1 cellular context compared by ENCODE assay signal in genomic region chr11:64923944-64924909, GRCh38.
TF ChIP-seq lines count a peak whose summit lies in the region.

Gene PPP2R5B (plus strand): TSS chr11:64924689. CDS start chr11:64925735, 1,046 bp downstream.

TF ChIP-seq in HEK293, 187 proteins besides CTCF, POLR2A, EP300 and RAD21 (continued from another document and continues in another):
- TF ChIP-seq PBX3 (CRISPR knock-in tag; IDR thresholded peaks at IDR 0.05) (no peak), ZNF155 (tag by site-specific recombination; IDR thresholded peaks at IDR 0.05) (no peak), ZNF837 (tag by site-specific recombination; IDR thresholded peaks at IDR 0.05) (no peak), GLI2 (tag by site-specific recombination; IDR thresholded peaks at IDR 0.05; ENCODE audit: borderline replicate concordance, low read depth) (no peak), SP3 (tag by site-specific recombination; IDR thresholded peaks at IDR 0.05) (peak; percentile 92), ZNF133 (tag by site-specific recombination; IDR thresholded peaks at IDR 0.05) (no peak), ZNF518A (tag by site-specific recombination; conservative IDR thresholded peaks at IDR 0.05; ENCODE audit: low read depth) (no peak), ZNF23 (tag by site-specific recombination; IDR thresholded peaks at IDR 0.05; ENCODE audit: borderline replicate concordance) (no peak), ZNF362 (tag by site-specific recombination; IDR thresholded peaks at IDR 0.05) (no peak), ZBTB8A (tag by site-specific recombination; IDR thresholded peaks at IDR 0.05) (peak; percentile 75), ZBTB26 (tag by site-specific recombination; optimal IDR thresholded peaks at IDR 0.05) (peak; percentile 65), ZNF324 (tag by site-specific recombination; IDR thresholded peaks at IDR 0.05) (peak; percentile 80; the same call in 1 of the 2 replicates), BCL11A (tag by site-specific recombination; IDR thresholded peaks at IDR 0.05; ENCODE audit: low read depth) (no peak), ZNF114 (tag by site-specific recombination; IDR thresholded peaks at IDR 0.05) (no peak), ZNF140 (tag by site-specific recombination; IDR thresholded peaks at IDR 0.05) (no peak), ZNF488 (tag by site-specific recombination; IDR thresholded peaks at IDR 0.05) (no peak), ZNF514 (tag by site-specific recombination; IDR thresholded peaks at IDR 0.05) (no peak), ZNF626 (tag by site-specific recombination; IDR thresholded peaks at IDR 0.05) (no peak), TRIM28 (IDR thresholded peaks at IDR 0.05; ENCODE audit: borderline replicate concordance, low read length) (peak; percentile 32; the same call in 1 of the 2 replicates), ZNF580 (tag by site-specific recombination; IDR thresholded peaks at IDR 0.05) (no peak), SETDB1 (IDR thresholded peaks at IDR 0.05; ENCODE audit: insufficient read length, low read length) (no peak), PRDM1 (tag by site-specific recombination; IDR thresholded peaks at IDR 0.05) (no peak), ZNF658 (tag by site-specific recombination; IDR thresholded peaks at IDR 0.05) (no peak), ZNF791 (tag by site-specific recombination; IDR thresholded peaks at IDR 0.05) (no peak), ZNF391 (tag by site-specific recombination; IDR thresholded peaks at IDR 0.05; ENCODE audit: borderline replicate concordance, low read depth) (no peak), OVOL3 (tag by site-specific recombination; IDR thresholded peaks at IDR 0.05) (no peak), ZNF341 (tag by site-specific recombination; IDR thresholded peaks at IDR 0.05; ENCODE audit: low read depth) (peak; percentile 95), SCRT1 (tag by site-specific recombination; IDR thresholded peaks at IDR 0.05; ENCODE audit: borderline replicate concordance) (no peak), ZBTB11 (tag by site-specific recombination; conservative IDR thresholded peaks at IDR 0.05; ENCODE audit: low read depth) (peak; percentile 91), KLF17 (tag by site-specific recombination; IDR thresholded peaks at IDR 0.05) (peak; percentile 30; the same call in 1 of the 2 replicates), ZNF571 (tag by site-specific recombination; IDR thresholded peaks at IDR 0.05) (no peak), ZNF501 (tag by site-specific recombination; IDR thresholded peaks at IDR 0.05) (0 out of 2 replicates have a peak, but pooled peaks have one; percentile 27), REST (tag by site-specific recombination; IDR thresholded peaks at IDR 0.05) (no peak), ZNF426 (tag by site-specific recombination; IDR thresholded peaks at IDR 0.05) (no peak), ZBTB49 (tag by site-specific recombination; IDR thresholded peaks at IDR 0.05; ENCODE audit: low read depth) (no peak), SP7 (tag by site-specific recombination; IDR thresholded peaks at IDR 0.05) (peak; percentile 78), SP2 (tag by site-specific recombination; IDR thresholded peaks at IDR 0.05) (peak; percentile 69), YY1 (tag by site-specific recombination; IDR thresholded peaks at IDR 0.05) (0 out of 2 replicates have a peak, but pooled peaks have one; percentile 12), ZNF785 (tag by site-specific recombination; IDR thresholded peaks at IDR 0.05) (0 out of 2 replicates have a peak, but pooled peaks have one; percentile 16)
